In genomic region chr11:2868604-2869526, GRCh38 we compare ENCODE assay signal across 13 cellular contexts. TPM values are rescaled to one million over a fixed set of nuclear protein-coding genes. Genes with fewer than 3 reads are reported as not detected.
DNase-seq lines count a peak whose midpoint lies in the region; ATAC-seq, FAIRE-seq and TF ChIP-seq lines count a peak whose summit lies in the region.
"Had no signal": no experiment of that assay in that cellular context is flagged by ENCODE, and none has a peak within 500 bp of the region (broad histone marks: within the 10 kb centered on the region; RNA-seq: fewer than 3 reads in every experiment).

No MANE protein-coding gene starts in this region.

- no peak for FAIRE-seq in astrocyte (lab: Jason Lieb, UNC)
- FAIRE-seq: G401.6 had no signal

- H3K27me3 ChIP-seq in astrocyte (ENCODE audit: insufficient read depth, low read length), result peaks cover 35% of the 10 kb centered on the region
- peaks cover 33% of the 10 kb centered on the region for H3K27me3 ChIP-seq in lower lobe of right lung (ENCODE audit: low read depth)
- peaks cover 28 to 40% (median 34%) of the 10 kb centered on the region in 3 donors for H3K27me3 ChIP-seq in gastrocnemius medialis

- CTCF ChIA-PET in activated CD4-positive, alpha-beta memory T cell treated with anti-CD3 and anti-CD28 coated beads, Interleukin-2, amount 10 ng/mL, durations not matched to agents 7 days and 5 days (lab: Charles Lee), result no interaction called here
- CTCF ChIA-PET in activated CD4-positive, alpha-beta memory T cell treated with anti-CD3 and anti-CD28 coated beads for 36 hours (lab: Charles Lee), result interaction anchor here (1.8 kb wide), 1 partner anchor 24 kb away, joined by 5 read pairs; no protein-coding TSS in a partner anchor

- no peak for DNase-seq in activated CD4-positive, alpha-beta memory T cell treated with anti-CD3 and anti-CD28 coated beads, Interleukin-2, amount 10 ng/mL, durations not matched to agents 7 days and 5 days
- DNase-seq in activated CD4-positive, alpha-beta memory T cell treated with anti-CD3 and anti-CD28 coated beads for 36 hours, result no peak
- DNase-seq in astrocyte (ENCODE audit: low read depth), result no peak
- DNase-seq in lower lobe of right lung, result no peak
- no peak for DNase-seq in stimulated activated effector memory CD8-positive, alpha-beta T cell treated with anti-CD3 and anti-CD28 coated beads, Interleukin-12 subunit alpha, Interleukin-12 subunit beta, amount 100 ng/mL, for 72 hours (ENCODE audit: low spot score in 2 of 2)
- no peak for DNase-seq in DMS53 (lab: John Stamatoyannopoulos, UW)
- DNase-seq in NCI-H1417 (lab: John Stamatoyannopoulos, UW), result no peak
- DNase-seq in gastrocnemius medialis, result no peak
- DNase-seq: activated CD8-positive, alpha-beta memory T cell treated with anti-CD3 and anti-CD28 coated beads for 24 hours; NCI-H69 had no signal

- peak overlapping the region; percentile 35 for H3K4me3 Mint-ChIP-seq in activated CD4-positive, alpha-beta memory T cell treated with anti-CD3 and anti-CD28 coated beads, Interleukin-2, amount 10 ng/mL, durations not matched to agents 7 days and 5 days
- H3K4me3 Mint-ChIP-seq in activated CD4-positive, alpha-beta memory T cell treated with anti-CD3 and anti-CD28 coated beads for 36 hours, result no peak overlapping the region
- no peak overlapping the region for H3K4me3 Mint-ChIP-seq in astrocyte (ENCODE audit: unreplicated experiment)
- H3K4me3 Mint-ChIP-seq in stimulated activated effector memory CD8-positive, alpha-beta T cell treated with anti-CD3 and anti-CD28 coated beads, Interleukin-12 subunit alpha, Interleukin-12 subunit beta, amount 100 ng/mL, for 72 hours, result peak overlapping the region; percentile 20

- POLR2A ChIA-PET in activated CD4-positive, alpha-beta memory T cell treated with anti-CD3 and anti-CD28 coated beads, Interleukin-2, amount 10 ng/mL, durations not matched to agents 7 days and 5 days (lab: Charles Lee), result no interaction called here
- POLR2A ChIA-PET in activated CD4-positive, alpha-beta memory T cell treated with anti-CD3 and anti-CD28 coated beads for 36 hours (lab: Charles Lee), result no interaction called here

- no peaks in the 10 kb centered on the region for H3K79me2 ChIP-seq in astrocyte (ENCODE audit: insufficient read depth, low read length)

- no peaks in the 10 kb centered on the region for H4K20me1 ChIP-seq in astrocyte (ENCODE audit: insufficient read depth, low read length)

- intact Hi-C loops in activated CD4-positive, alpha-beta memory T cell treated with anti-CD3 and anti-CD28 coated beads for 36 hours (cut with micrococcal nuclease), result no loop called here
- intact Hi-C loops in lower lobe of right lung (cut with DNase I), result no loop called here
- intact Hi-C loops in gastrocnemius medialis (cut with DNase I; ENCODE audit: low total_unique reads), result no loop called here

- H3K4me1 Mint-ChIP-seq in activated CD4-positive, alpha-beta memory T cell treated with anti-CD3 and anti-CD28 coated beads, Interleukin-2, amount 10 ng/mL, durations not matched to agents 7 days and 5 days, result peaks cover 2% of the 10 kb centered on the region
- H3K4me1 Mint-ChIP-seq in activated CD4-positive, alpha-beta memory T cell treated with anti-CD3 and anti-CD28 coated beads for 36 hours (ENCODE audit: low read depth), result peaks cover 6% of the 10 kb centered on the region
- peaks cover 2% of the 10 kb centered on the region for H3K4me1 Mint-ChIP-seq in astrocyte (ENCODE audit: low read depth, unreplicated experiment)
- peaks cover 13% of the 10 kb centered on the region for H3K4me1 Mint-ChIP-seq in stimulated activated effector memory CD8-positive, alpha-beta T cell treated with anti-CD3 and anti-CD28 coated beads, Interleukin-12 subunit alpha, Interleukin-12 subunit beta, amount 100 ng/mL, for 72 hours

- H3K27ac Mint-ChIP-seq in activated CD4-positive, alpha-beta memory T cell treated with anti-CD3 and anti-CD28 coated beads, Interleukin-2, amount 10 ng/mL, durations not matched to agents 7 days and 5 days, result no peak overlapping the region
- no peak overlapping the region for H3K27ac Mint-ChIP-seq in activated CD4-positive, alpha-beta memory T cell treated with anti-CD3 and anti-CD28 coated beads for 36 hours
- H3K27ac Mint-ChIP-seq in astrocyte (ENCODE audit: unreplicated experiment), result no peak overlapping the region
- no peak overlapping the region for H3K27ac Mint-ChIP-seq in stimulated activated effector memory CD8-positive, alpha-beta T cell treated with anti-CD3 and anti-CD28 coated beads, Interleukin-12 subunit alpha, Interleukin-12 subunit beta, amount 100 ng/mL, for 72 hours

- H3K27ac ChIP-seq in astrocyte (ENCODE audit: low read depth, low read length) (no peak overlapping the region), lower lobe of right lung (no peak overlapping the region), gastrocnemius medialis (no peak overlapping the region)
- H3K27ac ChIP-seq: SJSA1 had no signal

- ATAC-seq in lower lobe of right lung, result no peak
- peak; percentile 30 for ATAC-seq in stimulated activated effector memory CD8-positive, alpha-beta T cell treated with anti-CD3 and anti-CD28 coated beads, Interleukin-12 subunit alpha, Interleukin-12 subunit beta, amount 100 ng/mL, for 72 hours
- no peak for ATAC-seq in gastrocnemius medialis

- peaks cover 4% of the 10 kb centered on the region for H3K9me3 ChIP-seq in astrocyte (ENCODE audit: insufficient read depth, low read depth, low read length)
- H3K9me3 ChIP-seq in lower lobe of right lung, result no peaks in the 10 kb centered on the region
- no peaks in the 10 kb centered on the region for H3K9me3 ChIP-seq in gastrocnemius medialis
- H3K9me3 ChIP-seq: SJSA1 had no signal

- TF ChIP-seq POLR2A in gastrocnemius medialis (IDR thresholded peaks at IDR 0.05), result no peak

- H3K27me3 Mint-ChIP-seq in activated CD4-positive, alpha-beta memory T cell treated with anti-CD3 and anti-CD28 coated beads, Interleukin-2, amount 10 ng/mL, durations not matched to agents 7 days and 5 days, result peaks cover 53% of the 10 kb centered on the region
- H3K27me3 Mint-ChIP-seq in activated CD4-positive, alpha-beta memory T cell treated with anti-CD3 and anti-CD28 coated beads for 36 hours, result peaks cover 39% of the 10 kb centered on the region
- peaks cover 56% of the 10 kb centered on the region for H3K27me3 Mint-ChIP-seq in astrocyte (ENCODE audit: low read depth, unreplicated experiment)

- H3K36me3 ChIP-seq in astrocyte (ENCODE audit: insufficient read depth, low read length) (no peaks in the 10 kb centered on the region), lower lobe of right lung (no peaks in the 10 kb centered on the region), gastrocnemius medialis (no peaks in the 10 kb centered on the region)
- H3K36me3 ChIP-seq: SJSA1 had no signal

- no peak for TF ChIP-seq CTCF in astrocyte (IDR thresholded peaks at IDR 0.05; ENCODE audit: insufficient read depth, low read depth, low read length)
- no peak for TF ChIP-seq CTCF in lower lobe of right lung (IDR thresholded peaks at IDR 0.05)
- no peak for TF ChIP-seq CTCF in gastrocnemius medialis (IDR thresholded peaks at IDR 0.05 in 4 of 5, conservative IDR thresholded peaks at IDR 0.05 in 1 of 5)

- H3K4me1 ChIP-seq in astrocyte (ENCODE audit: insufficient read depth, low read length), result peaks cover 3% of the 10 kb centered on the region
- H3K4me1 ChIP-seq in lower lobe of right lung, result peaks cover 13% of the 10 kb centered on the region
- H3K4me1 ChIP-seq in gastrocnemius medialis, result no peaks in the 10 kb centered on the region
- H3K4me1 ChIP-seq: SJSA1 had no signal

- in situ Hi-C loops in gastrocnemius medialis (cut with MboI; ENCODE audit: low sequenced_read_pairs in 4 of 4), result no loop called here

- no peak overlapping the region for H2AFZ ChIP-seq in astrocyte (ENCODE audit: low read depth, low read length)

- no peak overlapping the region for H3K9ac ChIP-seq in astrocyte (ENCODE audit: low read length)

- H3K4me2 ChIP-seq in astrocyte (ENCODE audit: low read length), result peak overlapping the region; percentile 64

- H3K36me3 Mint-ChIP-seq in activated CD4-positive, alpha-beta memory T cell treated with anti-CD3 and anti-CD28 coated beads, Interleukin-2, amount 10 ng/mL, durations not matched to agents 7 days and 5 days (ENCODE audit: low read depth), result no peaks in the 10 kb centered on the region
- H3K36me3 Mint-ChIP-seq in activated CD4-positive, alpha-beta memory T cell treated with anti-CD3 and anti-CD28 coated beads for 36 hours, result no peaks in the 10 kb centered on the region
- peaks cover 2% of the 10 kb centered on the region for H3K36me3 Mint-ChIP-seq in astrocyte (ENCODE audit: low read depth, unreplicated experiment)
- H3K36me3 Mint-ChIP-seq in stimulated activated effector memory CD8-positive, alpha-beta T cell treated with anti-CD3 and anti-CD28 coated beads, Interleukin-12 subunit alpha, Interleukin-12 subunit beta, amount 100 ng/mL, for 72 hours, result peaks cover 7% of the 10 kb centered on the region

- H3K4me3 ChIP-seq in astrocyte (ENCODE audit: insufficient read depth, low read depth, low read length) (no peak overlapping the region), lower lobe of right lung (peak overlapping the region; percentile 36), gastrocnemius medialis (peak overlapping the region in 1 of 4 donors; percentile 23)
- H3K4me3 ChIP-seq: lung, SJSA1 had no signal

- no peaks in the 10 kb centered on the region for H3K9me3 Mint-ChIP-seq in activated CD4-positive, alpha-beta memory T cell treated with anti-CD3 and anti-CD28 coated beads, Interleukin-2, amount 10 ng/mL, durations not matched to agents 7 days and 5 days
- H3K9me3 Mint-ChIP-seq in activated CD4-positive, alpha-beta memory T cell treated with anti-CD3 and anti-CD28 coated beads for 36 hours, result no peaks in the 10 kb centered on the region
- peaks cover 15% of the 10 kb centered on the region for H3K9me3 Mint-ChIP-seq in astrocyte (ENCODE audit: unreplicated experiment)
- no peaks in the 10 kb centered on the region for H3K9me3 Mint-ChIP-seq in stimulated activated effector memory CD8-positive, alpha-beta T cell treated with anti-CD3 and anti-CD28 coated beads, Interleukin-12 subunit alpha, Interleukin-12 subunit beta, amount 100 ng/mL, for 72 hours

RNA-seq across cellular contexts. Expression of gene CDKN1C, which starts 16.7 kb away (rescaled TPM):
- under 1 TPM; 0.55 to 0.60 TPM for total RNA-seq in activated CD4-positive, alpha-beta memory T cell treated with anti-CD3 and anti-CD28 coated beads, Interleukin-2, amount 10 ng/mL, durations not matched to agents 7 days and 5 days
- under 1 TPM; 0.41 to 0.69 TPM for total RNA-seq in activated CD4-positive, alpha-beta memory T cell treated with anti-CD3 and anti-CD28 coated beads for 36 hours
- total RNA-seq in astrocyte, result 3.8 and 7.5 TPM in 2 replicates
- total RNA-seq in lower lobe of right lung, result 39.5 TPM
- 10 to 100 TPM; 22.0 to 56.9 (median 38.5) TPM for total RNA-seq in gastrocnemius medialis

Comparison
In these comparisons a context has a peak if more than half of its experiments do, and no peak if none do; other contexts are left out.
1. H3K4me3 Mint-ChIP-seq: peak in activated CD4-positive, alpha-beta memory T cell treated with anti-CD3 and anti-CD28 coated beads, Interleukin-2, amount 10 ng/mL, durations not matched to agents 7 days and 5 days (single experiment) and stimulated activated effector memory CD8-positive, alpha-beta T cell treated with anti-CD3 and anti-CD28 coated beads, Interleukin-12 subunit alpha, Interleukin-12 subunit beta, amount 100 ng/mL, for 72 hours (single experiment); none in activated CD4-positive, alpha-beta memory T cell treated with anti-CD3 and anti-CD28 coated beads for 36 hours (single experiment) and astrocyte (single experiment).